ENCODE assay signal across 2 cellular contexts in genomic region chr10:77715536-77715935, GRCh38.
TF ChIP-seq lines count a peak whose summit lies in the region.

No MANE protein-coding gene starts in this region.

TF ChIP-seq in SK-N-SH treated with all-trans-retinoic acid at 6 μM for 48 hours, 23 proteins besides CTCF, POLR2A, EP300 and RAD21 (continued from another document):
- TF ChIP-seq POU6F1 (CRISPR knock-in tag; IDR thresholded peaks at IDR 0.05; ENCODE audit: borderline replicate concordance, low read depth), result no peak

TF ChIP-seq in SK-N-SH, 30 proteins besides CTCF, POLR2A, EP300 and RAD21 (continued from another document):
- no peak for TF ChIP-seq ZBTB33 (IDR thresholded peaks at IDR 0.05; ENCODE audit: borderline replicate concordance, low read depth)
TF ChIP-seq in SK-N-SH: peak in this region for 0.
